1 cellular context compared by ENCODE assay signal in genomic region chr9:116395409-116396037, GRCh38.
A peak's percentile ranks its signal among the peaks of the same experiment; 100 is the strongest.
TF ChIP-seq lines count a peak whose summit lies in the region.

No MANE protein-coding gene starts in this region.

TF ChIP-seq in H1, 55 proteins besides CTCF, POLR2A, EP300 and RAD21:
- no peak for TF ChIP-seq FOSL1 (IDR thresholded peaks at IDR 0.05; ENCODE audit: insufficient read depth, low read depth, low read length)
- TF ChIP-seq CEBPB (IDR thresholded peaks at IDR 0.05; ENCODE audit: low read depth, low read length) = 0 out of 2 replicates have a peak, but pooled peaks have one; percentile 13
